In the genomic region with DNA sequence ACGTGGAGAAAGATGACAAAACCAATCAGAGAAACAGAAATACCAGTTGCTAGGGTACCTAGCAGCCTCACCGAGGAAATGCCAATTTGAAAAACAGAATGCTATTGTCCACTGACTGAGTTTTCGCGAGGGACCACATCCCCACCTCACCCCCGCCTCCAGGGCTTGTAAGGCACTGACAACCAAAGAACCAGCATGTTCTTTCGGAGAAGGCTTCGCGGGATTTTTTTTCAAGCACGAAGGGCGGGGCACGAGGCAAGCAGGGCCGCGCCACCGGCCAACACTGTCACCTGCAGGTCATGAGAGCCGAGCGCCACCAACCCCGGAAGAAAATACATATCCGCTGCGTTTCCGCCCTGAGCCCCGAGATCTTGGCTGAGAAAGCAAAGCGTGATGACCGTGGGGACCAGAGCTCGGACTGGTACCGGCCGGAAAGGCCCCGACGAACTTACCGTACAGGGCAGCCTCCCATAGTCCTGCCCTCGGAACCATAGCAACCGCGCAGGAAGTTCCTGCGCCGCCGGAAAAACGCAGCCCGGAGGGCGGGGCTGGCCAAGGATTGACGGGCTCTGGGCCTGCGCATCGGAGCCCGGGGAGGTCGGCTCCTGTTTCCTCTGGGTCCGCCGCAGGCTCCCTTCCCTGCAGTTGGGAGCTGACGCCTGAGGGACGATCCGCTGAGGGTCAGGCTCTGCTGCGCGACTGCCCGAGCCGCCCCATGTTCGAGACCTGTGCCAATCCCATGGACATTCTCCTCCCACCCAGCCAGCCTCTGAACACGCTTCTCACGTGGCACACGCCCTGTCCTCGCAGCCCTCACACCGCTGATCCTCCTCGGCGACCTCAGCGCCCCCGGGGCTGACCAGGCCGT, we compare ENCODE assay signal across 8 cellular contexts. TPM values are rescaled to one million over a fixed set of nuclear protein-coding genes. Genes with fewer than 3 reads are reported as not detected.
DNase-seq lines count a peak whose midpoint lies in the region; ATAC-seq, FAIRE-seq and TF ChIP-seq lines count a peak whose summit lies in the region.

No MANE protein-coding gene starts in this region.

- H3K79me1 ChIP-seq in trophoblast cell (ENCODE audit: low read length) = peaks cover 6% of the 10 kb centered on the region

- TF ChIP-seq POLR2A in GM12891 (IDR thresholded peaks at IDR 0.05; ENCODE audit: low read depth, low read length) (peak; percentile 70), heart left ventricle (IDR thresholded peaks at IDR 0.05) (peak in 1 of 2 donors; percentile 83), transverse colon (IDR thresholded peaks at IDR 0.05) (peak; percentile 78)

- FAIRE-seq in GM12891 (lab: Jason Lieb, UNC) = peak; percentile 96

- no peak for TF ChIP-seq CTCF in SU-DHL-6 (IDR thresholded peaks at IDR 0.05; ENCODE audit: insufficient read depth, low read length, poor library complexity, severe bottlenecking)
- TF ChIP-seq CTCF in heart left ventricle (IDR thresholded peaks at IDR 0.05) = peak in 11 of 12 donors; percentile 6 to 59 (median 40)
- peak; percentile 22 to 62 (median 45) for TF ChIP-seq CTCF in transverse colon (IDR thresholded peaks at IDR 0.05)

- peak overlapping the region; percentile 84 for H4K91ac ChIP-seq in trophoblast cell (ENCODE audit: low read depth, low read length)

- H3K4me2 ChIP-seq in SU-DHL-6 (ENCODE audit: low read depth, low read length, poor library complexity, severe bottlenecking) (peak overlapping the region; percentile 93), trophoblast cell (ENCODE audit: low read length) (peak overlapping the region; percentile 69)

- H3K9ac ChIP-seq in SU-DHL-6 (ENCODE audit: low read length) (peak overlapping the region; percentile 75), adipocyte (ENCODE audit: low read length) (peak overlapping the region; percentile 86), trophoblast cell (ENCODE audit: low read length) (peak overlapping the region; percentile 58)

- H3K79me2 ChIP-seq in SU-DHL-6 (ENCODE audit: insufficient read depth, low read length) = no peaks in the 10 kb centered on the region
- H3K79me2 ChIP-seq in trophoblast cell (ENCODE audit: control insufficient read depth, insufficient read depth, low read length, poor library complexity) = peaks cover 2% of the 10 kb centered on the region

- H3K27me3 ChIP-seq in SU-DHL-6 (ENCODE audit: low read length) = no peaks in the 10 kb centered on the region
- peaks cover 4% of the 10 kb centered on the region for H3K27me3 ChIP-seq in adipocyte (replicated peaks; ENCODE audit: control insufficient read depth, insufficient read depth, low read length)
- peaks cover 0 to 8% (median 0%) of the 10 kb centered on the region in 9 donors for H3K27me3 ChIP-seq in heart left ventricle
- H3K27me3 ChIP-seq in trophoblast cell (ENCODE audit: insufficient read depth, low read length) = no peaks in the 10 kb centered on the region
- H3K27me3 ChIP-seq in transverse colon = no peaks in the 10 kb centered on the region

- peaks cover 7% of the 10 kb centered on the region; the same call in 1 of the 2 replicates for H3F3A ChIP-seq in SU-DHL-6 (ENCODE audit: insufficient read depth)

- in situ Hi-C loops in transverse colon (cut with MboI; ENCODE audit: low pct_ligation_motif_present in 1 of 4, low pct_unique_long_range_greater_than_20kb in 1 of 4, low sequenced_read_pairs in 3 of 4) = loop anchor here in 3 of 4 donors (25.0 kb wide), 2 partner anchors 524 to 551 kb away; partner anchors contain the start of gene RRAGB (in 2 of the 3)

- peak; percentile 44 for DNase-seq in GM12891 (ENCODE audit: insufficient read length, low spot score)
- peak; percentile 87 to 97 (median 95) for DNase-seq in NCI-H1417 (lab: John Stamatoyannopoulos, UW)
- DNase-seq in adipocyte (ENCODE audit: low read depth) = peak; percentile 89
- peak; percentile 90 to 94 (median 92) for DNase-seq in heart left ventricle
- DNase-seq in trophoblast cell = peak; percentile 82 to 87
- peak; percentile 91 for DNase-seq in transverse colon

- no peaks in the 10 kb centered on the region for H4K20me1 ChIP-seq in SU-DHL-6 (ENCODE audit: low read depth, low read length)

- no peak overlapping the region for H3K23ac ChIP-seq in trophoblast cell (ENCODE audit: low read length)

- peak overlapping the region; percentile 90 for H4K8ac ChIP-seq in trophoblast cell (ENCODE audit: low read depth, low read length)

- H3K4me1 ChIP-seq in adipocyte (ENCODE audit: control insufficient read depth, insufficient read depth, low read length) (no peaks in the 10 kb centered on the region), heart left ventricle (peaks cover 0 to 12% (median 0%) of the 10 kb centered on the region in 12 donors), trophoblast cell (ENCODE audit: control insufficient read depth in 1 of 2, insufficient read depth in 2 of 2, low read length in 2 of 2) (peaks cover 6 to 7% of the 10 kb centered on the region in 2 experiments), transverse colon (peaks cover 0 to 4% (median 2%) of the 10 kb centered on the region in 4 donors)

- peak overlapping the region; percentile 68 for H2BK5ac ChIP-seq in trophoblast cell (ENCODE audit: low read depth, low read length, poor library complexity)

- 0 to 42% (median 19%) methylated on average over 26 to 63 of the region's 63 CpGs for WGBS in heart left ventricle, 4 donors
- no CpG with 5 or more reads among the region's 63 CpGs for WGBS in trophoblast cell (ENCODE audit: extremely low coverage, insufficient coverage, insufficient read length)
- WGBS in transverse colon (ENCODE audit: low coverage in 1 of 2), 2 donors = 49% methylated on average over 63 of the region's 63 CpGs; no CpG with 5 or more reads in 1 of the 2 donors

- peak overlapping the region; percentile 80 for H3K4me3 ChIP-seq in SU-DHL-6 (ENCODE audit: insufficient read depth, low read length, poor library complexity, severe bottlenecking)
- peak overlapping the region; percentile 86 for H3K4me3 ChIP-seq in adipocyte (ENCODE audit: low read length)
- peak overlapping the region; percentile 36 to 83 (median 59) for H3K4me3 ChIP-seq in heart left ventricle
- peak overlapping the region; percentile 80 for H3K4me3 ChIP-seq in trophoblast cell (ENCODE audit: low read depth, low read length)
- peak overlapping the region; percentile 34 to 69 (median 45) for H3K4me3 ChIP-seq in transverse colon

- H2AK5ac ChIP-seq in trophoblast cell (ENCODE audit: low read length) = no peak overlapping the region

- TF ChIP-seq EP300 in transverse colon (IDR thresholded peaks at IDR 0.05; ENCODE audit: low read depth) = no peak

- H3K9me2 ChIP-seq in SU-DHL-6 (replicated peaks; ENCODE audit: insufficient read depth, low read length) = no peaks in the 10 kb centered on the region

- peak overlapping the region; percentile 75 for H2BK120ac ChIP-seq in trophoblast cell (ENCODE audit: insufficient read depth, low read length, poor library complexity)

- H2BK12ac ChIP-seq in trophoblast cell (ENCODE audit: low read length) = peak overlapping the region; percentile 65

- peak overlapping the region; percentile 68 for H3K14ac ChIP-seq in trophoblast cell (ENCODE audit: low read length)

- H3K27ac ChIP-seq in SU-DHL-6 (ENCODE audit: low read depth, low read length) = peak overlapping the region; percentile 89
- peak overlapping the region; percentile 86 to 95 (median 92) for H3K27ac ChIP-seq in heart left ventricle
- peak overlapping the region; percentile 96 for H3K27ac ChIP-seq in trophoblast cell (ENCODE audit: low read depth, low read length)
- H3K27ac ChIP-seq in transverse colon = peak overlapping the region; percentile 84 to 92 (median 90)

- intact Hi-C loops in heart left ventricle (cut with DNase I) (loop anchor here in 4 of 10 donors (2.0 to 10.0 kb wide), 6 partner anchors 26 to 1116 kb away; partner anchors contain the start of genes PHF8 (in 1 of the 4) and RRAGB (in 1 of the 4)), transverse colon (cut with DNase I; ENCODE audit: low total_unique reads) (no loop called here)

- no peaks in the 10 kb centered on the region for H3K36me3 ChIP-seq in SU-DHL-6 (ENCODE audit: low read length)
- no peaks in the 10 kb centered on the region for H3K36me3 ChIP-seq in adipocyte (ENCODE audit: control insufficient read depth, insufficient read depth, low read length, severe bottlenecking)
- H3K36me3 ChIP-seq in heart left ventricle = peaks cover 0 to 17% (median 0%) of the 10 kb centered on the region in 9 donors
- H3K36me3 ChIP-seq in trophoblast cell (ENCODE audit: control insufficient read depth in 1 of 2, insufficient read depth in 2 of 2, low read length in 2 of 2) = no peaks in the 10 kb centered on the region
- no peaks in the 10 kb centered on the region for H3K36me3 ChIP-seq in transverse colon

- peak; percentile 96 for ATAC-seq in HG02798 (IDR thresholded peaks at IDR 0.05; ENCODE audit: poor library complexity, unreplicated experiment)
- peak; percentile 99 to 100 (median 100) for ATAC-seq in heart left ventricle

- peak overlapping the region; percentile 58 for H3K4ac ChIP-seq in trophoblast cell (ENCODE audit: low read depth, low read length)

- no peaks in the 10 kb centered on the region for H3K9me3 ChIP-seq in SU-DHL-6 (ENCODE audit: insufficient read depth, low read length)
- H3K9me3 ChIP-seq in adipocyte (ENCODE audit: control insufficient read depth, low read length) = peaks cover 8% of the 10 kb centered on the region
- peaks cover 0 to 5% (median 0%) of the 10 kb centered on the region in 12 donors for H3K9me3 ChIP-seq in heart left ventricle
- H3K9me3 ChIP-seq in trophoblast cell (ENCODE audit: insufficient read depth, low read depth, low read length) = no peaks in the 10 kb centered on the region
- no peaks in the 10 kb centered on the region for H3K9me3 ChIP-seq in transverse colon

- H4K12ac ChIP-seq in trophoblast cell (ENCODE audit: low read depth, low read length) = peak overlapping the region; percentile 98

- H2AFZ ChIP-seq in SU-DHL-6 (ENCODE audit: low read depth, low read length, severe bottlenecking) = peak overlapping the region; percentile 68
- peak overlapping the region; percentile 91 for H2AFZ ChIP-seq in trophoblast cell (ENCODE audit: insufficient read depth, low read length, poor library complexity)

- H3K18ac ChIP-seq in trophoblast cell (ENCODE audit: low read length) = peak overlapping the region; percentile 80

TF ChIP-seq in GM12891, 5 proteins besides CTCF, POLR2A, EP300 and RAD21:
- TF ChIP-seq POU2F2 (IDR thresholded peaks at IDR 0.05; ENCODE audit: low read depth, low read length) = peak; percentile 29; the same call in 1 of the 2 replicates
- no peak for TF ChIP-seq PAX5 (IDR thresholded peaks at IDR 0.05; ENCODE audit: insufficient read depth, low read length, severe bottlenecking)
- no peak for TF ChIP-seq SPI1 (IDR thresholded peaks at IDR 0.05; ENCODE audit: low read depth, low read length)
- peak; percentile 74 for TF ChIP-seq POLR2AphosphoS5 (IDR thresholded peaks at IDR 0.05; ENCODE audit: low read depth, low read length)
- TF ChIP-seq TAF1 (IDR thresholded peaks at IDR 0.05; ENCODE audit: low read depth, low read length) = peak; percentile 25; the same call in 1 of the 2 replicates

RNA-seq across cellular contexts. Expression of gene PAGE5, which starts 59.2 kb away (rescaled TPM):
- polyA plus RNA-seq in GM12891 (2012; ENCODE audit: low read depth, missing spikeins) = not detected
- total RNA-seq in heart left ventricle = not detected
- polyA plus RNA-seq in heart left ventricle = not detected
- not detected in 2 replicates for polyA plus RNA-seq in trophoblast cell (2013)
- not detected for total RNA-seq in transverse colon

Comparison
In these comparisons a context has a peak if more than half of its experiments do, and no peak if none do; other contexts are left out.
1. Peak in every context shown above with its lines: DNase-seq, ATAC-seq, H3K4me3 ChIP-seq and H3K27ac ChIP-seq.
2. DNase-seq: peak in every context shown above with its lines; median percentile 95 in NCI-H1417; 92 in heart left ventricle; 91 in transverse colon; 89 in adipocyte; 84 in trophoblast cell; 44 in GM12891.